26 cellular contexts compared by ENCODE assay signal in the genomic region with DNA sequence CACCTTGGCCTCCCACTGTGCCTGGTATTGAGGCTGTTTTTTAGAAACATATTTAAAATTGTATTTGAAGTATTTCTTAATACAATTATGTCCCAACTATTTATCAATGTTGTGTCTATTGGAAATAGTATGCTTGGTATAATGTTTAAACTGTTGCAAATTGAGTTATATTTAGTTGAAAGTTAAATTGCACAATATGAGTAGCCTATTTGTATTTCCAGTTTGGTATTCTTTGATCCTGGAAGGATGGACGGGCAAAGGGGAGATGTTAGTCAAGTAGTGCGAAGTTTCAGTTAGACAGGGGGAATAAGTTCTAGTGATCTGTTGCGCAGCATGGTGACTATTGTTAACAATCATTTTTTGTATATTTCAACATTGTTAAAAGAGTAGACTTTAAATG.
"Had no signal": no experiment of that assay in that cellular context is flagged by ENCODE, and none has a peak within 500 bp of the region (broad histone marks: within the 10 kb centered on the region; RNA-seq: fewer than 3 reads in every experiment).

No MANE protein-coding gene starts in this region.

- FAIRE-seq: colon, endothelial cell of umbilical vein had no signal

- H3K4me1 ChIP-seq: colonic mucosa, esophagus muscularis mucosa, esophagus squamous epithelium, foreskin keratinocyte, gastrocnemius medialis, gastroesophageal sphincter, heart left ventricle, heart right ventricle had no signal

- ATAC-seq: effector memory CD8-positive, alpha-beta T cell; esophagus mucosa; foreskin keratinocyte; gastrocnemius medialis; gastroesophageal sphincter; heart left ventricle; heart right ventricle had no signal

- H3K9me3 ChIP-seq: colonic mucosa, esophagus squamous epithelium, gastrocnemius medialis, gastroesophageal sphincter had no signal

- H3K27ac ChIP-seq: colonic mucosa, coronary artery, dorsolateral prefrontal cortex, epithelial cell of prostate, esophagus muscularis mucosa, esophagus squamous epithelium, foreskin keratinocyte, gastrocnemius medialis, gastroesophageal sphincter, heart left ventricle, heart right ventricle had no signal

- H3K27me3 ChIP-seq: colonic mucosa, dorsolateral prefrontal cortex, esophagus muscularis mucosa, esophagus squamous epithelium, foreskin keratinocyte, gastrocnemius medialis, gastroesophageal sphincter, heart left ventricle, heart right ventricle had no signal

- H3K4me3 ChIP-seq: colonic mucosa, coronary artery, dorsolateral prefrontal cortex, esophagus muscularis mucosa, esophagus squamous epithelium, gastrocnemius medialis, gastroesophageal sphincter, heart left ventricle, heart right ventricle had no signal

- DNase-seq: colonic mucosa; cortex of kidney; dermis blood vessel endothelial cell; dorsolateral prefrontal cortex; effector CD4-positive, alpha-beta T cell; effector CD8-positive, alpha-beta T cell; effector memory CD4-positive, alpha-beta T cell; effector memory CD8-positive, alpha-beta T cell; endodermal cell; erythroblast; esophagus squamous epithelium; foreskin fibroblast; foreskin keratinocyte; foreskin melanocyte; gastrocnemius medialis; glutamatergic neuron; head of caudate nucleus; heart left ventricle; heart right ventricle had no signal

- H3K36me3 ChIP-seq: colonic mucosa, gastrocnemius medialis, heart left ventricle, heart right ventricle had no signal
